21 cellular contexts compared by ENCODE assay signal in the genomic region with DNA sequence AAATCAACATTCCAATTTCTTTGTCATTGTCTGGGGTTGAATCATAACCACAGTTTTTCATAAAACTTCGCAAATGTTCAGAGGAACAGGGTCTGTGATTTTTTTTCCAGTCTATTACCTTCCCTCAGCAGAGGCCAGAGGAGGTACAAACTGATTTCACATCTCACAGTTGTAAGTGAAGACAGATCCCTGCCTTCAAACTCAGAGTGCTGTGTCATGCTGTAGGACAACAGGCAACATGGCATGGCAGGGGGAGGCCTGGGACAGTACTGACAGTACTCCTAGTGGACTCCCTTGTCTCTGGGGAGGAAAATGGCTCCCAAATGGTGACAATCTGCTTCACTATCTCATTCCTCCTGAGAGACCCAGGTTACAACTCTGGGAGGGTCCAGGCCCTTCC.
A peak's percentile ranks its signal among the peaks of the same experiment; 100 is the strongest.
DNase-seq lines count a peak whose midpoint lies in the region; ATAC-seq and TF ChIP-seq lines count a peak whose summit lies in the region.
"Had no signal": no experiment of that assay in that cellular context is flagged by ENCODE, and none has a peak within 500 bp of the region (broad histone marks: within the 10 kb centered on the region; RNA-seq: fewer than 3 reads in every experiment).

No MANE protein-coding gene starts in this region.

- TF ChIP-seq EP300 in SK-N-SH (IDR thresholded peaks at IDR 0.05; ENCODE audit: borderline replicate concordance in 1 of 2, low read depth in 1 of 2, low read length in 1 of 2): no peak

- no peak overlapping the region for H3K4me2 ChIP-seq in SK-N-SH

- H3F3A ChIP-seq in SK-N-SH (replicated peaks; ENCODE audit: insufficient read depth): no peaks in the 10 kb centered on the region

- ATAC-seq in stimulated activated effector memory CD8-positive, alpha-beta T cell treated with anti-CD3 and anti-CD28 coated beads, Interleukin-12 subunit alpha, Interleukin-12 subunit beta, amount 100 ng/mL, for 72 hours: no peak
- ATAC-seq in HG02981 (IDR thresholded peaks at IDR 0.05; ENCODE audit: unreplicated experiment) (no peak), HG03460 (IDR thresholded peaks at IDR 0.05; ENCODE audit: unreplicated experiment) (no peak)
- ATAC-seq: T-helper 17 cell had no signal

- WGBS in SK-N-SH (ENCODE audit: low lambda C conversion rate): 27% methylated on average over 1 of the region's 1 CpG

- POLR2A ChIA-PET in SK-N-SH (lab: Yijun Ruan, JAX): no interaction called here

- CTCF ChIA-PET in SK-N-SH (lab: Yijun Ruan, JAX): no interaction called here

- no peaks in the 10 kb centered on the region for H4K20me1 ChIP-seq in SK-N-SH (ENCODE audit: insufficient read depth)

- no peak overlapping the region for H3K4me3 ChIP-seq in SK-N-SH (ENCODE audit: low read depth in 2 of 2, low read length in 1 of 2)
- H3K4me3 ChIP-seq: spleen, uterus had no signal

- H3K9me2 ChIP-seq in SK-N-SH: no peaks in the 10 kb centered on the region

- no peaks in the 10 kb centered on the region for H3K9me3 ChIP-seq in SK-N-SH
- H3K9me3 ChIP-seq: spleen, uterus had no signal

- H3K36me3 ChIP-seq in SK-N-SH (replicated peaks in 1 of 2; ENCODE audit: control insufficient read depth in 1 of 2, insufficient read depth in 2 of 2, low read length in 1 of 2): no peaks in the 10 kb centered on the region
- H3K36me3 ChIP-seq: spleen, uterus had no signal

- no peaks in the 10 kb centered on the region for H3K9me3 Mint-ChIP-seq in stimulated activated effector memory CD8-positive, alpha-beta T cell treated with anti-CD3 and anti-CD28 coated beads, Interleukin-12 subunit alpha, Interleukin-12 subunit beta, amount 100 ng/mL, for 72 hours
- H3K9me3 Mint-ChIP-seq in nephron progenitor cell: no peaks in the 10 kb centered on the region
- H3K9me3 Mint-ChIP-seq: activated naive CD4-positive, alpha-beta T cell treated with anti-CD3 and anti-CD28 coated beads, Interleukin-2, amount 10 ng/mL, durations not matched to agents 7 days and 5 days; CD4-positive, alpha-beta T cell; endodermal cell; stimulated activated naive CD8-positive, alpha-beta T cell treated with anti-CD3 and anti-CD28 coated beads, Interleukin-15, Interleukin-2, amounts not matched to agents 100 ng/mL and 50 ng/mL, for 24 hours had no signal

- TF ChIP-seq CTCF in SK-N-SH (IDR thresholded peaks at IDR 0.05) (no peak), nephron progenitor cell (IDR thresholded peaks at IDR 0.05) (no peak)

- no peak for TF ChIP-seq RAD21 in SK-N-SH (IDR thresholded peaks at IDR 0.05; ENCODE audit: low read length)

- H3K27ac ChIP-seq in SK-N-SH (ENCODE audit: low read depth in 2 of 2, low read length in 1 of 2): peak overlapping the region; percentile 13 to 43; a peak in 3 of 4 replicates
- H3K27ac ChIP-seq: parathyroid adenoma, spleen, uterus had no signal

- peaks cover under 1% of the 10 kb centered on the region for H3K4me1 Mint-ChIP-seq in stimulated activated effector memory CD8-positive, alpha-beta T cell treated with anti-CD3 and anti-CD28 coated beads, Interleukin-12 subunit alpha, Interleukin-12 subunit beta, amount 100 ng/mL, for 72 hours
- H3K4me1 Mint-ChIP-seq in nephron progenitor cell: peaks cover under 1% of the 10 kb centered on the region
- H3K4me1 Mint-ChIP-seq: T-helper 17 cell had no signal

- H3K9ac ChIP-seq in SK-N-SH: no peak overlapping the region
- H3K9ac ChIP-seq: parathyroid adenoma had no signal

- peak overlapping the region; percentile 67 for H3K27ac Mint-ChIP-seq in stimulated activated effector memory CD8-positive, alpha-beta T cell treated with anti-CD3 and anti-CD28 coated beads, Interleukin-12 subunit alpha, Interleukin-12 subunit beta, amount 100 ng/mL, for 72 hours
- H3K27ac Mint-ChIP-seq in nephron progenitor cell: no peak overlapping the region
- H3K27ac Mint-ChIP-seq: activated naive CD4-positive, alpha-beta T cell treated with anti-CD3 and anti-CD28 coated beads, Interleukin-2, amount 10 ng/mL, durations not matched to agents 7 days and 5 days; CD4-positive, alpha-beta T cell; endodermal cell; stimulated activated naive CD8-positive, alpha-beta T cell treated with anti-CD3 and anti-CD28 coated beads, Interleukin-15, Interleukin-2, amounts not matched to agents 100 ng/mL and 50 ng/mL, for 24 hours; T-helper 17 cell had no signal

- no peaks in the 10 kb centered on the region for H3K36me3 Mint-ChIP-seq in stimulated activated effector memory CD8-positive, alpha-beta T cell treated with anti-CD3 and anti-CD28 coated beads, Interleukin-12 subunit alpha, Interleukin-12 subunit beta, amount 100 ng/mL, for 72 hours
- no peaks in the 10 kb centered on the region for H3K36me3 Mint-ChIP-seq in nephron progenitor cell (ENCODE audit: low read depth)
- H3K36me3 Mint-ChIP-seq: activated naive CD4-positive, alpha-beta T cell treated with anti-CD3 and anti-CD28 coated beads, Interleukin-2, amount 10 ng/mL, durations not matched to agents 7 days and 5 days had no signal

- DNase-seq in GM04504 (ENCODE audit: low read depth): peak; percentile 60
- DNase-seq in SK-N-SH: no peak
- peak; percentile 80 for DNase-seq in fibroblast of peridontal ligament (ENCODE audit: extremely low read depth)
- DNase-seq in stimulated activated effector memory CD8-positive, alpha-beta T cell treated with anti-CD3 and anti-CD28 coated beads, Interleukin-12 subunit alpha, Interleukin-12 subunit beta, amount 100 ng/mL, for 72 hours (ENCODE audit: low spot score in 2 of 2): no peak
- DNase-seq in nephron progenitor cell: no peak
- DNase-seq: activated CD4-positive, CD25-positive, alpha-beta regulatory T cell treated with anti-CD3 and anti-CD28 coated beads, Interleukin-2, amount 50 U/mL, for 72 hours; activated CD8-positive, alpha-beta memory T cell treated with anti-CD3 and anti-CD28 coated beads, Interleukin-2, amount 50 U/mL, for 48 hours; activated naive CD4-positive, alpha-beta T cell treated with anti-CD3 and anti-CD28 coated beads, Interleukin-2, amount 10 ng/mL, durations not matched to agents 7 days and 5 days; caudate nucleus; CD4-positive, alpha-beta T cell; endodermal cell; islet precursor cell; NCI-H2081 treated with DMSO at 0.1 percent for 48 hours; NCI-H774; spleen; T-helper 17 cell; uterus had no signal

- H3K79me2 ChIP-seq in SK-N-SH (ENCODE audit: insufficient read depth): no peaks in the 10 kb centered on the region; the same call in 1 of the 2 replicates
- H3K79me2 ChIP-seq: parathyroid adenoma had no signal

- H3K27me3 Mint-ChIP-seq in nephron progenitor cell (ENCODE audit: low read depth, poor library complexity): no peaks in the 10 kb centered on the region
- H3K27me3 Mint-ChIP-seq: activated naive CD4-positive, alpha-beta T cell treated with anti-CD3 and anti-CD28 coated beads, Interleukin-2, amount 10 ng/mL, durations not matched to agents 7 days and 5 days; CD4-positive, alpha-beta T cell; stimulated activated naive CD8-positive, alpha-beta T cell treated with anti-CD3 and anti-CD28 coated beads, Interleukin-15, Interleukin-2, amounts not matched to agents 100 ng/mL and 50 ng/mL, for 24 hours; T-helper 17 cell had no signal

- H3K27me3 ChIP-seq in SK-N-SH (ENCODE audit: insufficient read depth): no peaks in the 10 kb centered on the region
- H3K27me3 ChIP-seq: uterus had no signal

- no peak overlapping the region for H3K4me3 Mint-ChIP-seq in stimulated activated effector memory CD8-positive, alpha-beta T cell treated with anti-CD3 and anti-CD28 coated beads, Interleukin-12 subunit alpha, Interleukin-12 subunit beta, amount 100 ng/mL, for 72 hours
- H3K4me3 Mint-ChIP-seq in nephron progenitor cell: no peak overlapping the region
- H3K4me3 Mint-ChIP-seq: activated naive CD4-positive, alpha-beta T cell treated with anti-CD3 and anti-CD28 coated beads, Interleukin-2, amount 10 ng/mL, durations not matched to agents 7 days and 5 days; CD4-positive, alpha-beta T cell; endodermal cell; stimulated activated naive CD8-positive, alpha-beta T cell treated with anti-CD3 and anti-CD28 coated beads, Interleukin-15, Interleukin-2, amounts not matched to agents 100 ng/mL and 50 ng/mL, for 24 hours; T-helper 17 cell had no signal

- H3K4me1 ChIP-seq in SK-N-SH (ENCODE audit: control insufficient read depth in 1 of 2, insufficient read depth in 2 of 2, low read depth in 1 of 2, low read length in 1 of 2): peaks cover 0 to 10% of the 10 kb centered on the region in 2 experiments; a peak in 1 of 4 replicates
- H3K4me1 ChIP-seq: parathyroid adenoma, spleen, uterus had no signal

- H2AFZ ChIP-seq in SK-N-SH (ENCODE audit: low read depth): no peak overlapping the region
- H2AFZ ChIP-seq: parathyroid adenoma had no signal

TF ChIP-seq in SK-N-SH, 30 proteins besides CTCF, POLR2A, EP300 and RAD21:
- TF ChIP-seq ELF1 (IDR thresholded peaks at IDR 0.05) (no peak), YY1 (IDR thresholded peaks at IDR 0.05; ENCODE audit: low read depth) (no peak), RCOR1 (IDR thresholded peaks at IDR 0.05; ENCODE audit: low read length) (no peak), FOSL2 (IDR thresholded peaks at IDR 0.05; ENCODE audit: borderline replicate concordance, low read depth) (peak; percentile 26; the same call in 1 of the 2 replicates), JUND (IDR thresholded peaks at IDR 0.05) (no peak), RXRA (IDR thresholded peaks at IDR 0.05; ENCODE audit: borderline replicate concordance, low read depth) (no peak), TCF12 (IDR thresholded peaks at IDR 0.05) (peak; percentile 59), CHD2 (IDR thresholded peaks at IDR 0.05; ENCODE audit: low read length, partially characterized antibody) (no peak)
- TF ChIP-seq, protein P1, sequence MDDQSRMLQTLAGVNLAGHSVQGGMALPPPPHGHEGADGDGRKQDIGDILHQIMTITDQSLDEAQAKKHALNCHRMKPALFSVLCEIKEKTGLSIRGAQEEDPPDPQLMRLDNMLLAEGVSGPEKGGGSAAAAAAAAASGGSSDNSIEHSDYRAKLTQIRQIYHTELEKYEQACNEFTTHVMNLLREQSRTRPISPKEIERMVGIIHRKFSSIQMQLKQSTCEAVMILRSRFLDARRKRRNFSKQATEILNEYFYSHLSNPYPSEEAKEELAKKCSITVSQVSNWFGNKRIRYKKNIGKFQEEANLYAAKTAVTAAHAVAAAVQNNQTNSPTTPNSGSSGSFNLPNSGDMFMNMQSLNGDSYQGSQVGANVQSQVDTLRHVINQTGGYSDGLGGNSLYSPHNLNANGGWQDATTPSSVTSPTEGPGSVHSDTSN (IDR thresholded peaks at IDR 0.05): no peak

Comparison
In these comparisons a context has a peak if more than half of its experiments do, and no peak if none do; other contexts are left out.
1. DNase-seq: peak in GM04504 (single experiment) and fibroblast of peridontal ligament (single experiment); none in SK-N-SH (single experiment), stimulated activated effector memory CD8-positive, alpha-beta T cell treated with anti-CD3 and anti-CD28 coated beads, Interleukin-12 subunit alpha, Interleukin-12 subunit beta, amount 100 ng/mL, for 72 hours (0 of 2) and nephron progenitor cell (single experiment).